Comparison of ENCODE assay signal across 1 cellular context in the genomic region with DNA sequence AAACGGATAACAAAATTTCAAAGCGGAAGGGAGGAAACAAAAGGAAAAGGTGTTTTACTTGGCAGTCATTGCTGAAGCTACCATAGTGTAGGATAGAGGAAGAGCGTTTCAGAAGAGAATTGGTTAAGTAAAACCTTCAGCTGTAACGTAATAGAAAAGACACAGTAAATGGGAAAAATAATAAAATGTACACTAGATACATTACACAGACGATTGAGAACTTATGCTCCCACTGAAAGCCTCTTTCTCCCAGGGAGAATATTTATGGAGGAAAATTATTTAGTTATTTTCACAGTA.
TF ChIP-seq lines count a peak whose summit lies in the region.

No MANE protein-coding gene starts in this region.

TF ChIP-seq in HepG2, 621 proteins besides CTCF, POLR2A, EP300 and RAD21 (continued from another document):
- TF ChIP-seq HNF1A (IDR thresholded peaks at IDR 0.05; ENCODE audit: low read depth) (no peak), HNF1A (CRISPR knock-in tag; IDR thresholded peaks at IDR 0.05; ENCODE audit: borderline replicate concordance) (no peak), MTA1 (CRISPR knock-in tag; IDR thresholded peaks at IDR 0.05; ENCODE audit: borderline replicate concordance) (no peak), GMEB1 (CRISPR knock-in tag; IDR thresholded peaks at IDR 0.05; ENCODE audit: borderline replicate concordance) (no peak), ZNF800 (CRISPR knock-in tag; IDR thresholded peaks at IDR 0.05) (no peak), CHCHD3 (CRISPR knock-in tag; IDR thresholded peaks at IDR 0.05) (no peak), ZBTB1 (CRISPR knock-in tag; IDR thresholded peaks at IDR 0.05; ENCODE audit: borderline replicate concordance) (no peak)
